In the genomic region with DNA sequence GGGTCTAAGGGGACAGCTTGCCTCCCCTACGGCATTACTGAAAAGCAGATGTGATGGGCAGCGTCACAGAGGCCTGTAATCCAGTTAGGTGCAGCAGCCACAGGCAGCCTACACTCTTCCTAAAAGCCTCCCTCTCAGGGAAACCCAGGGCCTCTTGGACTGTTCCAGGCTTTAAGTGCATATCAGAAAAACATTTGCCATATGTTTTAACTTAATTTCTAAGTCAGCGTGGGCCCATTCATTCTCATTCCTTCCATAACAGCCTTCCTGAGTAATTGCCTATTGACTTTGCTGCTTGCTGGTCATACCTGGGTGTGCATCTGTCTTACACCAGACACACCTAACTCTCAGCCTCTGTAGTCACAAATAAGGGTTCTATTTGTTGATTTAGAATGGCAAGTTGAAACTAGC, we compare ENCODE assay signal across 11 cellular contexts.
DNase-seq lines count a peak whose midpoint lies in the region; ATAC-seq, FAIRE-seq and TF ChIP-seq lines count a peak whose summit lies in the region.
"Had no signal": no experiment of that assay in that cellular context is flagged by ENCODE, and none has a peak within 500 bp of the region (broad histone marks: within the 10 kb centered on the region; RNA-seq: fewer than 3 reads in every experiment).

No MANE protein-coding gene starts in this region.

- no peaks in the 10 kb centered on the region for H3K36me3 Mint-ChIP-seq in T-helper 17 cell (ENCODE audit: low read depth)
- H3K36me3 Mint-ChIP-seq in stimulated activated memory B cell treated with anti-CD40 and anti-IgM and Interleukin-4, amounts not matched to agents 10 μg/mL and 1 μg/mL and 100 μg/mL, for 72 hours: no peaks in the 10 kb centered on the region
- H3K36me3 Mint-ChIP-seq: WTC11 had no signal

- dilution Hi-C loops in keratinocyte (cut with MboI; ENCODE audit: extremely low pct_ligation_motif_present, low sequenced_read_pairs): no loop called here

- H2AFZ ChIP-seq in keratinocyte (ENCODE audit: control insufficient read depth, low read length): no peak overlapping the region

- H3K27ac Mint-ChIP-seq in T-helper 17 cell: no peak overlapping the region
- H3K27ac Mint-ChIP-seq in stimulated activated memory B cell treated with anti-CD40 and anti-IgM and Interleukin-4, amounts not matched to agents 10 μg/mL and 1 μg/mL and 100 μg/mL, for 72 hours: no peak overlapping the region
- H3K27ac Mint-ChIP-seq: WTC11 had no signal

- H3K27ac ChIP-seq in brain microvascular endothelial cell (peak overlapping the region; percentile 85), keratinocyte (ENCODE audit: control insufficient read depth, insufficient read depth, low read length) (peak overlapping the region; percentile 78), suprapubic skin (peak overlapping the region; percentile 86)

- H3K9me3 ChIP-seq in keratinocyte (ENCODE audit: control insufficient read depth, low read depth, low read length): no peaks in the 10 kb centered on the region
- H3K9me3 ChIP-seq in suprapubic skin: no peaks in the 10 kb centered on the region
- H3K9me3 ChIP-seq in T-helper 17 cell (ENCODE audit: control insufficient read depth, low read length, poor library complexity, severe bottlenecking): no peaks in the 10 kb centered on the region

- H3K4me1 Mint-ChIP-seq in T-helper 17 cell: no peaks in the 10 kb centered on the region
- H3K4me1 Mint-ChIP-seq in stimulated activated memory B cell treated with anti-CD40 and anti-IgM and Interleukin-4, amounts not matched to agents 10 μg/mL and 1 μg/mL and 100 μg/mL, for 72 hours: no peaks in the 10 kb centered on the region

- H3K79me2 ChIP-seq in keratinocyte (ENCODE audit: control insufficient read depth, insufficient read depth, low read length): no peaks in the 10 kb centered on the region

- peaks cover 18% of the 10 kb centered on the region for H3K4me1 ChIP-seq in keratinocyte (ENCODE audit: control insufficient read depth, extremely low read depth, insufficient read depth, low read length)
- H3K4me1 ChIP-seq in suprapubic skin: peaks cover 33% of the 10 kb centered on the region

- peak; percentile 77 for FAIRE-seq in keratinocyte (lab: Jason Lieb, UNC)

- H3K36me3 ChIP-seq in brain microvascular endothelial cell (replicated peaks) (no peaks in the 10 kb centered on the region), keratinocyte (ENCODE audit: control insufficient read depth in 2 of 2, extremely low read depth in 1 of 2, insufficient read depth in 2 of 2, low read length in 2 of 2) (no peaks in the 10 kb centered on the region), suprapubic skin (no peaks in the 10 kb centered on the region)

- no peaks in the 10 kb centered on the region for H3K27me3 ChIP-seq in brain microvascular endothelial cell (replicated peaks)
- H3K27me3 ChIP-seq in keratinocyte (ENCODE audit: control insufficient read depth, extremely low read depth, insufficient read depth, low read length): no peaks in the 10 kb centered on the region
- no peaks in the 10 kb centered on the region for H3K27me3 ChIP-seq in suprapubic skin

- H3K4me2 ChIP-seq in keratinocyte (ENCODE audit: control insufficient read depth, extremely low read depth, insufficient read depth, low read depth, low read length): peak overlapping the region; percentile 40

- H3K9me3 Mint-ChIP-seq in stimulated activated memory B cell treated with anti-CD40 and anti-IgM and Interleukin-4, amounts not matched to agents 10 μg/mL and 1 μg/mL and 100 μg/mL, for 72 hours: no peaks in the 10 kb centered on the region
- H3K9me3 Mint-ChIP-seq: nephron progenitor cell, WTC11 had no signal

- no peak for TF ChIP-seq POLR2A in suprapubic skin (IDR thresholded peaks at IDR 0.05)

- 61% methylated on average over 3 of the region's 3 CpGs for WGBS in suprapubic skin

- no peaks in the 10 kb centered on the region for H4K20me1 ChIP-seq in keratinocyte (ENCODE audit: control insufficient read depth, extremely low read depth, insufficient read depth, low read length)

- no peak for TF ChIP-seq CTCF in brain microvascular endothelial cell (IDR thresholded peaks at IDR 0.05; ENCODE audit: low read depth, low read length, missing control alignments)
- TF ChIP-seq CTCF in keratinocyte (optimal IDR thresholded peaks at IDR 0.05 in 1 of 3, IDR thresholded peaks at IDR 0.05 in 1 of 3, conservative IDR thresholded peaks at IDR 0.05 in 1 of 3; ENCODE audit: extremely low read depth in 1 of 3, insufficient read depth in 2 of 3, low read length in 3 of 3): no peak
- no peak for TF ChIP-seq CTCF in suprapubic skin (IDR thresholded peaks at IDR 0.05)

- in situ Hi-C loops in brain microvascular endothelial cell (cut with HindIII; ENCODE audit: low pct_ligation_motif_present, low sequenced_read_pairs): no loop called here

- ATAC-seq in T-helper 17 cell (no peak), HG02610 (IDR thresholded peaks at IDR 0.05; ENCODE audit: unreplicated experiment) (no peak)
- no peak for ATAC-seq in stimulated activated memory B cell treated with anti-CD40 and anti-IgM and Interleukin-4, amounts not matched to agents 10 μg/mL and 1 μg/mL and 100 μg/mL, for 72 hours
- ATAC-seq: WTC11 had no signal

- H3K4me3 Mint-ChIP-seq in T-helper 17 cell: no peak overlapping the region
- H3K4me3 Mint-ChIP-seq in stimulated activated memory B cell treated with anti-CD40 and anti-IgM and Interleukin-4, amounts not matched to agents 10 μg/mL and 1 μg/mL and 100 μg/mL, for 72 hours: no peak overlapping the region
- H3K4me3 Mint-ChIP-seq: nephron progenitor cell, WTC11 had no signal

- TF ChIP-seq EP300 in suprapubic skin (IDR thresholded peaks at IDR 0.05): no peak

- H3K9ac ChIP-seq in keratinocyte (ENCODE audit: control insufficient read depth, extremely low read depth, insufficient read depth, low read length): peak overlapping the region; percentile 48

- DNase-seq in HPDE6-E6E7 (ENCODE audit: extremely low spot score): peak; percentile 29
- no peak for DNase-seq in brain microvascular endothelial cell
- DNase-seq in keratinocyte (ENCODE audit: low read depth, low spot score): peak; percentile 25
- DNase-seq in suprapubic skin (ENCODE audit: low spot score in 2 of 2): no peak
- DNase-seq in occipital lobe (lab: John Stamatoyannopoulos, UW): no peak
- DNase-seq in T-helper 17 cell: no peak
- DNase-seq: activated gamma-delta T cell, nephron progenitor cell had no signal

- H3K4me3 ChIP-seq in brain microvascular endothelial cell (ENCODE audit: low read depth, low read length) (no peak overlapping the region), keratinocyte (ENCODE audit: control insufficient read depth in 2 of 3, extremely low read depth in 1 of 3, insufficient read depth in 2 of 3, low read depth in 1 of 3, low read length in 3 of 3) (no peak overlapping the region), suprapubic skin (no peak overlapping the region)

- no peaks in the 10 kb centered on the region for H3K9me1 ChIP-seq in keratinocyte (ENCODE audit: control insufficient read depth, extremely low read depth, insufficient read depth, low read length)

- peaks cover 40% of the 10 kb centered on the region for H3K27me3 Mint-ChIP-seq in T-helper 17 cell
- peaks cover 18% of the 10 kb centered on the region for H3K27me3 Mint-ChIP-seq in stimulated activated memory B cell treated with anti-CD40 and anti-IgM and Interleukin-4, amounts not matched to agents 10 μg/mL and 1 μg/mL and 100 μg/mL, for 72 hours

Comparison
In these comparisons a context has a peak if more than half of its experiments do, and no peak if none do; other contexts are left out.
1. DNase-seq: peak in HPDE6-E6E7 (single experiment) and keratinocyte (single experiment); none in brain microvascular endothelial cell (single experiment), suprapubic skin (0 of 2), occipital lobe (single experiment) and T-helper 17 cell (0 of 3).
2. Peak in every context shown above with its lines, with median percentiles within 50 percentile points of each other: H3K27ac ChIP-seq.